ENCODE assay signal across 1 cellular context in genomic region chr19:5799247-5800241, GRCh38.
TF ChIP-seq lines count a peak whose summit lies in the region.

No MANE protein-coding gene starts in this region.

TF ChIP-seq in K562, 482 proteins besides CTCF, POLR2A, EP300 and RAD21 (continued from another document and continues in another):
- no peak for TF ChIP-seq TFE3 (CRISPR knock-in tag; IDR thresholded peaks at IDR 0.05)
- peak; percentile 99 for TF ChIP-seq CBFA2T3 (IDR thresholded peaks at IDR 0.05)
- TF ChIP-seq E2F3 (CRISPR knock-in tag; IDR thresholded peaks at IDR 0.05) = peak; percentile 84
- TF ChIP-seq RBM15 (IDR thresholded peaks at IDR 0.05; ENCODE audit: insufficient read depth, low read length) = no peak
- peak; percentile 60 for TF ChIP-seq HLTF (IDR thresholded peaks at IDR 0.05)
- TF ChIP-seq RREB1 (CRISPR knock-in tag; IDR thresholded peaks at IDR 0.05) = no peak
- TF ChIP-seq U2AF2 (optimal IDR thresholded peaks at IDR 0.05; ENCODE audit: low read depth, low read length) = no peak
- TF ChIP-seq HNRNPLL (IDR thresholded peaks at IDR 0.05; ENCODE audit: low read depth, low read length, poor library complexity, severe bottlenecking) = no peak
- TF ChIP-seq SNAPC5 (CRISPR knock-in tag; IDR thresholded peaks at IDR 0.05) = no peak
- peak; percentile 77; the same call in 1 of the 2 replicates for TF ChIP-seq MEF2D (tag; conservative IDR thresholded peaks at IDR 0.05; ENCODE audit: low read depth)
- TF ChIP-seq CEBPZ (IDR thresholded peaks at IDR 0.05; ENCODE audit: borderline replicate concordance, low read depth, low read length) = no peak
- peak; percentile 95 for TF ChIP-seq ESRRA (IDR thresholded peaks at IDR 0.05; ENCODE audit: borderline replicate concordance, low read depth)
- TF ChIP-seq NFATC3 (IDR thresholded peaks at IDR 0.05) = no peak
- TF ChIP-seq PTTG1 (tag; IDR thresholded peaks at IDR 0.05; ENCODE audit: low read depth) = no peak
- TF ChIP-seq ZBTB11 (CRISPR knock-in tag; IDR thresholded peaks at IDR 0.05) = peak in 1 of 3 experiments; percentile 86; a peak in 2 of 6 replicates
- peak; percentile 79; the same call in 1 of the 2 replicates for TF ChIP-seq HMG20A (CRISPR knock-in tag; conservative IDR thresholded peaks at IDR 0.05)
- peak; percentile 80; the same call in 1 of the 2 replicates for TF ChIP-seq NR4A1 (CRISPR knock-in tag; IDR thresholded peaks at IDR 0.05)
- TF ChIP-seq NR4A1 (tag; IDR thresholded peaks at IDR 0.05) = peak; percentile 77
- TF ChIP-seq EGR1 (conservative IDR thresholded peaks at IDR 0.05) = peak; percentile 93
- no peak for TF ChIP-seq SIN3A (IDR thresholded peaks at IDR 0.05; ENCODE audit: borderline replicate concordance in 2 of 2, control insufficient read depth in 1 of 2, low read depth in 2 of 2, low read length in 2 of 2)
- TF ChIP-seq ZFP1 (CRISPR knock-in tag; IDR thresholded peaks at IDR 0.05) = no peak
- no peak for TF ChIP-seq IFI16 (CRISPR knock-in tag; IDR thresholded peaks at IDR 0.05)
- no peak for TF ChIP-seq XRCC3 (IDR thresholded peaks at IDR 0.05)
- TF ChIP-seq ZNF586 (CRISPR knock-in tag; conservative IDR thresholded peaks at IDR 0.05) = no peak
- TF ChIP-seq ZNF707 (CRISPR knock-in tag; conservative IDR thresholded peaks at IDR 0.05) = no peak
- TF ChIP-seq NCOA4 (IDR thresholded peaks at IDR 0.05; ENCODE audit: partially characterized antibody) = no peak
- peak; percentile 95 for TF ChIP-seq ZNF766 (CRISPR knock-in tag; conservative IDR thresholded peaks at IDR 0.05)
- peak in 1 of 2 experiments; percentile 95; a peak in 2 of 4 replicates for TF ChIP-seq ZMIZ1 (IDR thresholded peaks at IDR 0.05; ENCODE audit: low read depth in 2 of 2, low read length in 2 of 2)
- TF ChIP-seq COPS2 (conservative IDR thresholded peaks at IDR 0.05) = no peak
- TF ChIP-seq HDAC8 (tag; IDR thresholded peaks at IDR 0.05) = no peak
- peak; percentile 80 for TF ChIP-seq BHLHE40 (IDR thresholded peaks at IDR 0.05; ENCODE audit: low read length)
- TF ChIP-seq ZNF165 (CRISPR knock-in tag; IDR thresholded peaks at IDR 0.05; ENCODE audit: borderline replicate concordance) = no peak
- no peak for TF ChIP-seq ZNF140 (CRISPR knock-in tag; IDR thresholded peaks at IDR 0.05)
- no peak for TF ChIP-seq SRSF3 (IDR thresholded peaks at IDR 0.05; ENCODE audit: insufficient read depth, low read length)
- peak; percentile 50; the same call in 1 of the 2 replicates for TF ChIP-seq GMEB1 (CRISPR knock-in tag; IDR thresholded peaks at IDR 0.05)
- peak; percentile 86 to 93 for TF ChIP-seq MAZ (CRISPR knock-in tag; conservative IDR thresholded peaks at IDR 0.05 in 1 of 2, IDR thresholded peaks at IDR 0.05 in 1 of 2)
- no peak for TF ChIP-seq FOXK2 (conservative IDR thresholded peaks at IDR 0.05 in 1 of 2, IDR thresholded peaks at IDR 0.05 in 1 of 2; ENCODE audit: low read depth in 2 of 2)
- TF ChIP-seq ZC3H8 (IDR thresholded peaks at IDR 0.05) = no peak
- TF ChIP-seq ZNF740 (CRISPR knock-in tag; IDR thresholded peaks at IDR 0.05) = peak; percentile 47; the same call in 1 of the 2 replicates
- no peak for TF ChIP-seq ZNF740 (tag; IDR thresholded peaks at IDR 0.05)
